ENCODE assay signal across 13 cellular contexts in genomic region chr4:151035321-151035720, GRCh38. TPM values are rescaled to one million over a fixed set of nuclear protein-coding genes. Genes with fewer than 3 reads are reported as not detected.
DNase-seq lines count a peak whose midpoint lies in the region; ATAC-seq and TF ChIP-seq lines count a peak whose summit lies in the region.
"Had no signal": no experiment of that assay in that cellular context is flagged by ENCODE, and none has a peak within 500 bp of the region (broad histone marks: within the 10 kb centered on the region; RNA-seq: fewer than 3 reads in every experiment).

No MANE protein-coding gene starts in this region.

- no peak overlapping the region for H3K9ac ChIP-seq in endocrine pancreas (ENCODE audit: control insufficient read depth, insufficient read depth, low read length)

- no peaks in the 10 kb centered on the region for H3K9me3 ChIP-seq in endocrine pancreas (ENCODE audit: control insufficient read depth, low read length)
- H3K9me3 ChIP-seq: HAP-1, ovary had no signal

- ATAC-seq in HG02885 (IDR thresholded peaks at IDR 0.05; ENCODE audit: poor library complexity, unreplicated experiment) (no peak), GM18870 (IDR thresholded peaks at IDR 0.05; ENCODE audit: unreplicated experiment) (no peak)
- ATAC-seq: activated naive CD4-positive, alpha-beta T cell treated with anti-CD3 and anti-CD28 coated beads, Interleukin-2, amount 50 U/mL, for 72 hours; stimulated activated naive CD8-positive, alpha-beta T cell treated with anti-CD3 and anti-CD28 coated beads, Interleukin-15, Interleukin-2, amounts not matched to agents 100 U/mL and 50 U/mL, for 24 hours had no signal

- H3K4me1 Mint-ChIP-seq in type B pancreatic cell (ENCODE audit: unreplicated experiment): peaks cover 14% of the 10 kb centered on the region

- H3K4me3 ChIP-seq in LNCaP clone FGC (ENCODE audit: low read depth, low read length): no peak overlapping the region; the same call in 1 of the 2 replicates
- H3K4me3 ChIP-seq in endocrine pancreas (ENCODE audit: control insufficient read depth, insufficient read depth, low read length): peak overlapping the region; percentile 52
- H3K4me3 ChIP-seq: HAP-1, ovary had no signal

- H3K36me3 Mint-ChIP-seq in type B pancreatic cell: no peaks in the 10 kb centered on the region
- H3K36me3 Mint-ChIP-seq: activated CD4-positive, alpha-beta memory T cell treated with anti-CD3 and anti-CD28 coated beads for 36 hours; activated naive CD4-positive, alpha-beta T cell treated with anti-CD3 and anti-CD28 coated beads, Interleukin-2, amount 50 U/mL, for 72 hours had no signal

- H3K27ac Mint-ChIP-seq in type B pancreatic cell: peak overlapping the region; percentile 66
- H3K27ac Mint-ChIP-seq: activated CD4-positive, alpha-beta memory T cell treated with anti-CD3 and anti-CD28 coated beads for 36 hours; activated naive CD4-positive, alpha-beta T cell treated with anti-CD3 and anti-CD28 coated beads, Interleukin-2, amount 50 U/mL, for 72 hours; T-helper 1 cell treated with Interleukin-12 subunit alpha and Interleukin-12 subunit beta and Interleukin-4 antibody, amounts not matched to agents 30 μg/mL and 1 μg/mL, for 36 hours had no signal

- peak overlapping the region; percentile 73 for H3K4me3 Mint-ChIP-seq in type B pancreatic cell
- H3K4me3 Mint-ChIP-seq: activated CD4-positive, alpha-beta memory T cell treated with anti-CD3 and anti-CD28 coated beads for 36 hours; T-helper 1 cell treated with Interleukin-12 subunit alpha and Interleukin-12 subunit beta and Interleukin-4 antibody, amounts not matched to agents 30 μg/mL and 1 μg/mL, for 36 hours had no signal

- no peak for TF ChIP-seq CTCF in LNCaP clone FGC (IDR thresholded peaks at IDR 0.05; ENCODE audit: control insufficient read depth, extremely low read depth, insufficient read depth)
- TF ChIP-seq CTCF in type B pancreatic cell (conservative IDR thresholded peaks at IDR 0.05): no peak

- no peaks in the 10 kb centered on the region for H3K27me3 Mint-ChIP-seq in type B pancreatic cell
- H3K27me3 Mint-ChIP-seq: activated CD4-positive, alpha-beta memory T cell treated with anti-CD3 and anti-CD28 coated beads for 36 hours had no signal

- H3K36me3 ChIP-seq in endocrine pancreas (ENCODE audit: control insufficient read depth, insufficient read depth, low read length): no peaks in the 10 kb centered on the region
- H3K36me3 ChIP-seq: HAP-1, ovary had no signal

- peaks cover 5% of the 10 kb centered on the region for H3K4me1 ChIP-seq in endocrine pancreas (ENCODE audit: control insufficient read depth, insufficient read depth, low read length)
- H3K4me1 ChIP-seq: HAP-1 had no signal

- DNase-seq in LNCaP clone FGC (ENCODE audit: low read depth) (peak; percentile 94), NCI-H2196 treated with DMSO at 0.1 percent for 48 hours (lab: John Stamatoyannopoulos, UW; ENCODE audit: unreplicated experiment) (peak; percentile 32), type B pancreatic cell (ENCODE audit: extremely low spot score, unreplicated experiment) (no peak)
- DNase-seq in stimulated activated CD4-positive, alpha-beta T cell treated with anti-CD3 and anti-CD28 coated beads, Interleukin-2, amount 100 ng/mL, for 48 hours: no peak
- DNase-seq: activated CD4-positive, alpha-beta memory T cell treated with anti-CD3 and anti-CD28 coated beads for 36 hours; ovary; stimulated activated naive CD8-positive, alpha-beta T cell treated with anti-CD3 and anti-CD28 coated beads, Interleukin-15, Interleukin-2, amounts not matched to agents 100 U/mL and 50 U/mL, for 24 hours had no signal

- no peaks in the 10 kb centered on the region for H3K27me3 ChIP-seq in endocrine pancreas (ENCODE audit: control insufficient read depth, insufficient read depth, low read length)
- H3K27me3 ChIP-seq: ovary had no signal

- H3K9me3 Mint-ChIP-seq in type B pancreatic cell: no peaks in the 10 kb centered on the region
- H3K9me3 Mint-ChIP-seq: activated CD4-positive, alpha-beta memory T cell treated with anti-CD3 and anti-CD28 coated beads for 36 hours; T-helper 1 cell treated with Interleukin-12 subunit alpha and Interleukin-12 subunit beta and Interleukin-4 antibody, amounts not matched to agents 30 μg/mL and 1 μg/mL, for 36 hours had no signal

RNA-seq across cellular contexts. Expression of gene LRBA, which starts 20.2 kb away (rescaled TPM):
- total RNA-seq in type B pancreatic cell (ENCODE audit: low replicate concordance): 59.8 and 64.5 TPM in 2 replicates

Comparison
In these comparisons a context has a peak if more than half of its experiments do, and no peak if none do; other contexts are left out.
1. DNase-seq: peak in LNCaP clone FGC (single experiment) and NCI-H2196 treated with DMSO at 0.1 percent for 48 hours (single experiment); none in type B pancreatic cell (single experiment) and stimulated activated CD4-positive, alpha-beta T cell treated with anti-CD3 and anti-CD28 coated beads, Interleukin-2, amount 100 ng/mL, for 48 hours (0 of 2).